Comparison of ENCODE assay signal across 27 cellular contexts in the genomic region with DNA sequence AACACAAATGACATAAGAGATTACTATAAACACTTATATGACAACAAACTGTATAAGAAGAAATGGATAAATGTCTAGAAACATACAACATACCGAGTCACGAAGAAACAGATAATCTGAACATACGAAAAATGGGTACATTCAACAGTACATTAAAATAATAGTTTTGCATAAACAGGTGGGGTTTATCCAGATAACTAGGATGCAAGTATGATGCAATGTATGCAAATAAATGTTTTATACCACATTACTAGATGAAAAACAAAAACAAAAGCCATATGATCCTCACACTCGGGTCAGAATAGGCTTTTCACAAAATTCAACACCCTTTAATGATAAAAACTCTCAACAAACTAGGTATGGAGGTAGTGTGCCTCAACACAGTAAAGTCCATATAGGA.
"Had no signal": no experiment of that assay in that cellular context is flagged by ENCODE, and none has a peak within 500 bp of the region (broad histone marks: within the 10 kb centered on the region; RNA-seq: fewer than 3 reads in every experiment).

No MANE protein-coding gene starts in this region.

- H3K9me3 Mint-ChIP-seq: nephron, neural progenitor cell, type B pancreatic cell had no signal

- H3K4me1 Mint-ChIP-seq: natural killer cell; nephron; neural progenitor cell; stimulated activated effector memory CD8-positive, alpha-beta T cell treated with anti-CD3 and anti-CD28 coated beads, Interleukin-12 subunit alpha, Interleukin-12 subunit beta, amount 100 ng/mL, for 72 hours; stimulated activated naive CD8-positive, alpha-beta T cell treated with anti-CD3 and anti-CD28 coated beads, Interleukin-15, amount 100 ng/mL, for 72 hours had no signal

- DNase-seq: natural killer cell; occipital lobe; ovary; posterior cingulate gyrus; psoas muscle; right cardiac atrium; right lobe of liver; sigmoid colon; small intestine; stimulated activated CD4-positive, alpha-beta T cell treated with anti-CD3 and anti-CD28 coated beads, Interleukin-15, amount 100 ng/mL, for 24 hours; stimulated activated CD4-positive, alpha-beta T cell treated with anti-CD3 and anti-CD28 coated beads, Interleukin-2, amount 100 ng/mL, for 24 hours; stimulated activated CD4-positive, alpha-beta T cell treated with anti-CD3 and anti-CD28 coated beads, Interleukin-2, amount 100 ng/mL, for 48 hours; stimulated activated CD4-positive, alpha-beta T cell treated with anti-CD3 and anti-CD28 coated beads, Interleukin-4, amount 100 ng/mL, for 24 hours; stimulated activated naive CD4-positive, alpha-beta T cell; stimulated activated naive CD8-positive, alpha-beta T cell treated with anti-CD3 and anti-CD28 coated beads, Interleukin-15, amount 100 ng/mL, for 72 hours; stimulated activated naive CD8-positive, alpha-beta T cell treated with anti-CD3 and anti-CD28 coated beads, Interleukin-15, Interleukin-2, amounts not matched to agents 100 U/mL and 50 U/mL, for 24 hours; substantia nigra; testis; tibial artery; transverse colon; upper lobe of right lung; uterus had no signal

- H3K27ac Mint-ChIP-seq: natural killer cell; nephron; neural progenitor cell; progenitor cell of endocrine pancreas; stimulated activated effector memory CD8-positive, alpha-beta T cell treated with anti-CD3 and anti-CD28 coated beads, Interleukin-12 subunit alpha, Interleukin-12 subunit beta, amount 100 ng/mL, for 72 hours; stimulated activated naive CD8-positive, alpha-beta T cell treated with anti-CD3 and anti-CD28 coated beads, Interleukin-15, amount 100 ng/mL, for 72 hours; type B pancreatic cell had no signal

- H3K27me3 Mint-ChIP-seq: progenitor cell of endocrine pancreas; stimulated activated naive CD8-positive, alpha-beta T cell treated with anti-CD3 and anti-CD28 coated beads, Interleukin-15, amount 100 ng/mL, for 72 hours; type B pancreatic cell had no signal

- H3K4me3 Mint-ChIP-seq: natural killer cell; nephron; neural progenitor cell; stimulated activated effector memory CD8-positive, alpha-beta T cell treated with anti-CD3 and anti-CD28 coated beads, Interleukin-12 subunit alpha, Interleukin-12 subunit beta, amount 100 ng/mL, for 72 hours; stimulated activated naive CD8-positive, alpha-beta T cell treated with anti-CD3 and anti-CD28 coated beads, Interleukin-15, amount 100 ng/mL, for 72 hours; type B pancreatic cell had no signal

- ATAC-seq: natural killer cell; psoas muscle; right cardiac atrium; right lobe of liver; stimulated activated effector memory CD8-positive, alpha-beta T cell treated with anti-CD3 and anti-CD28 coated beads, Interleukin-12 subunit alpha, Interleukin-12 subunit beta, amount 100 ng/mL, for 72 hours; stimulated activated naive CD8-positive, alpha-beta T cell treated with anti-CD3 and anti-CD28 coated beads, Interleukin-15, amount 100 ng/mL, for 72 hours; stimulated activated naive CD8-positive, alpha-beta T cell treated with anti-CD3 and anti-CD28 coated beads, Interleukin-15, Interleukin-2, amounts not matched to agents 100 U/mL and 50 U/mL, for 24 hours; upper lobe of right lung had no signal

- H3K36me3 Mint-ChIP-seq: natural killer cell; neural progenitor cell; stimulated activated effector memory CD8-positive, alpha-beta T cell treated with anti-CD3 and anti-CD28 coated beads, Interleukin-12 subunit alpha, Interleukin-12 subunit beta, amount 100 ng/mL, for 72 hours; type B pancreatic cell had no signal

- FAIRE-seq: small intestine had no signal
